In genomic region chr17:75637561-75637960, GRCh38 we compare ENCODE assay signal across 31 cellular contexts. TPM values are rescaled to one million over a fixed set of nuclear protein-coding genes. Genes with fewer than 3 reads are reported as not detected.
DNase-seq lines count a peak whose midpoint lies in the region; ATAC-seq and TF ChIP-seq lines count a peak whose summit lies in the region.
"Had no signal": no experiment of that assay in that cellular context is flagged by ENCODE, and none has a peak within 500 bp of the region (broad histone marks: within the 10 kb centered on the region; RNA-seq: fewer than 3 reads in every experiment).

No MANE protein-coding gene starts in this region.

- H3K4me3 ChIP-seq in HUES64 (ENCODE audit: low read length) = no peak overlapping the region
- no peak overlapping the region for H3K4me3 ChIP-seq in uterus
- H3K4me3 ChIP-seq: ovary, SK-N-MC, smooth muscle cell, tibial artery had no signal

- peaks cover 23% of the 10 kb centered on the region for H3K4me1 Mint-ChIP-seq in neural crest cell

- peak overlapping the region; percentile 62 for H3K27ac Mint-ChIP-seq in neural crest cell (ENCODE audit: unreplicated experiment)
- H3K27ac Mint-ChIP-seq: activated CD8-positive, alpha-beta memory T cell treated with anti-CD3 and anti-CD28 coated beads, Interleukin-2, amount 10 ng/mL, durations not matched to agents 7 days and 5 days; activated naive CD8-positive, alpha-beta T cell treated with anti-CD3 and anti-CD28 coated beads, Interleukin-2, amount 10 ng/mL, durations not matched to agents 7 days and 5 days; CD4-positive, alpha-beta memory T cell; natural killer cell treated with Interleukin-12 subunit alpha and Interleukin-12 subunit beta and Interleukin-15 and Interleukin-18, amount 100 ng/mL, for 72 hours; T-helper 17 cell had no signal

- DNase-seq in 8988T = peak; percentile 13
- DNase-seq in erythroblast (lab: John Stamatoyannopoulos, UW) = no peak
- DNase-seq in neural crest cell (ENCODE audit: low read depth, low spot score) = no peak
- DNase-seq in NCI-H146 treated with DMSO at 0.1 percent for 48 hours (lab: John Stamatoyannopoulos, UW; ENCODE audit: unreplicated experiment) = no peak
- DNase-seq in SKM-1 (lab: John Stamatoyannopoulos, UW; ENCODE audit: unreplicated experiment) = no peak
- DNase-seq in uterus = no peak
- DNase-seq: activated CD8-positive, alpha-beta memory T cell treated with anti-CD3 and anti-CD28 coated beads, Interleukin-2, amount 10 ng/mL, durations not matched to agents 7 days and 5 days; activated gamma-delta T cell; activated naive CD8-positive, alpha-beta T cell treated with anti-CD3 and anti-CD28 coated beads, Interleukin-2, amount 10 ng/mL, durations not matched to agents 7 days and 5 days; activated T-cell treated with anti-CD3 and anti-CD28 coated beads, Interleukin-2, amount 50 U/mL, for 4 hours; CD4-positive, alpha-beta memory T cell; KBM-7; NCI-H1092 treated with DMSO at 0.1 percent for 48 hours; NCI-H187; NCI-H2171 treated with DMSO at 0.1 percent for 48 hours; NCI-H524 treated with DMSO at 0.1 percent for 48 hours; OCI-M1; stimulated activated CD4-positive, alpha-beta T cell treated with anti-CD3 and anti-CD28 coated beads, Interleukin-1b, Interleukin-23, amount 100 ng/mL, for 48 hours; stimulated activated naive CD8-positive, alpha-beta T cell treated with anti-CD3 and anti-CD28 coated beads, Interleukin-15, Interleukin-2, amounts not matched to agents 100 U/mL and 50 U/mL, for 24 hours; T-helper 17 cell had no signal

- ATAC-seq in HG03045 (IDR thresholded peaks at IDR 0.05; ENCODE audit: unreplicated experiment) = no peak
- ATAC-seq: activated CD8-positive, alpha-beta memory T cell treated with anti-CD3 and anti-CD28 coated beads, Interleukin-2, amount 10 ng/mL, durations not matched to agents 7 days and 5 days; activated T-cell treated with anti-CD3 and anti-CD28 coated beads, Interleukin-2, amount 50 U/mL, for 4 hours; natural killer cell treated with Interleukin-12 subunit alpha and Interleukin-12 subunit beta and Interleukin-15 and Interleukin-18, amount 100 ng/mL, for 72 hours; stimulated activated naive CD8-positive, alpha-beta T cell treated with anti-CD3 and anti-CD28 coated beads, Interleukin-15, Interleukin-2, amounts not matched to agents 100 U/mL and 50 U/mL, for 24 hours; T-helper 17 cell had no signal

- H3K27ac ChIP-seq in HUES64 (ENCODE audit: low read depth, low read length) (no peak overlapping the region), uterus (no peak overlapping the region)
- H3K27ac ChIP-seq: ovary, SK-N-MC, tibial artery had no signal

- peaks cover 10% of the 10 kb centered on the region for H3K4me1 ChIP-seq in HUES64 (ENCODE audit: insufficient read depth, low read length)
- H3K4me1 ChIP-seq in uterus = peaks cover 0 to 8% of the 10 kb centered on the region in 2 donors

- 0 out of 2 replicates have a peak, but pooled peaks cover 2% of the 10 kb centered on the region for H3K36me3 ChIP-seq in HUES64 (ENCODE audit: insufficient read depth, low read length)
- no peaks in the 10 kb centered on the region for H3K36me3 ChIP-seq in uterus
- H3K36me3 ChIP-seq: ovary had no signal

- WGBS in HUES64 = 97% methylated on average over 7 of the region's 7 CpGs

- peak; percentile 3 for TF ChIP-seq POLR2A in erythroblast (IDR thresholded peaks at IDR 0.05; ENCODE audit: low read length)
- no peak for TF ChIP-seq POLR2A in uterus (IDR thresholded peaks at IDR 0.05)

- no peak overlapping the region for H3K4me3 Mint-ChIP-seq in neural crest cell
- H3K4me3 Mint-ChIP-seq: activated CD8-positive, alpha-beta memory T cell treated with anti-CD3 and anti-CD28 coated beads, Interleukin-2, amount 10 ng/mL, durations not matched to agents 7 days and 5 days; activated naive CD8-positive, alpha-beta T cell treated with anti-CD3 and anti-CD28 coated beads, Interleukin-2, amount 10 ng/mL, durations not matched to agents 7 days and 5 days; activated T-cell treated with anti-CD3 and anti-CD28 coated beads, Interleukin-2, amount 50 U/mL, for 4 hours; CD4-positive, alpha-beta memory T cell; central memory CD8-positive, alpha-beta T cell; natural killer cell treated with Interleukin-12 subunit alpha and Interleukin-12 subunit beta and Interleukin-15 and Interleukin-18, amount 100 ng/mL, for 72 hours; T-helper 17 cell had no signal

- H3K9me3 ChIP-seq in HUES64 (ENCODE audit: insufficient read depth, low read depth, low read length) (no peaks in the 10 kb centered on the region), uterus (no peaks in the 10 kb centered on the region)
- H3K9me3 ChIP-seq: ovary, tibial artery had no signal

- TF ChIP-seq CTCF in neural crest cell (conservative IDR thresholded peaks at IDR 0.05) (no peak), uterus (IDR thresholded peaks at IDR 0.05) (no peak)

- intact Hi-C loops in uterus (cut with DNase I; ENCODE audit: low total_unique reads) = no loop called here

- no peaks in the 10 kb centered on the region for H3K9me3 Mint-ChIP-seq in neural crest cell
- H3K9me3 Mint-ChIP-seq: activated naive CD8-positive, alpha-beta T cell treated with anti-CD3 and anti-CD28 coated beads, Interleukin-2, amount 10 ng/mL, durations not matched to agents 7 days and 5 days; activated T-cell treated with anti-CD3 and anti-CD28 coated beads, Interleukin-2, amount 50 U/mL, for 4 hours; CD4-positive, alpha-beta memory T cell; central memory CD8-positive, alpha-beta T cell; natural killer cell treated with Interleukin-12 subunit alpha and Interleukin-12 subunit beta and Interleukin-15 and Interleukin-18, amount 100 ng/mL, for 72 hours had no signal

- H3K27me3 ChIP-seq in HUES64 (ENCODE audit: insufficient read depth, low read length) (no peaks in the 10 kb centered on the region), uterus (no peaks in the 10 kb centered on the region)
- H3K27me3 ChIP-seq: ovary, tibial artery had no signal

- no peaks in the 10 kb centered on the region for H3K36me3 Mint-ChIP-seq in neural crest cell (ENCODE audit: low read depth)
- H3K36me3 Mint-ChIP-seq: activated CD8-positive, alpha-beta memory T cell treated with anti-CD3 and anti-CD28 coated beads, Interleukin-2, amount 10 ng/mL, durations not matched to agents 7 days and 5 days; activated naive CD8-positive, alpha-beta T cell treated with anti-CD3 and anti-CD28 coated beads, Interleukin-2, amount 10 ng/mL, durations not matched to agents 7 days and 5 days; natural killer cell treated with Interleukin-12 subunit alpha and Interleukin-12 subunit beta and Interleukin-15 and Interleukin-18, amount 100 ng/mL, for 72 hours had no signal

- no peaks in the 10 kb centered on the region for H3K27me3 Mint-ChIP-seq in neural crest cell (ENCODE audit: low read depth)
- H3K27me3 Mint-ChIP-seq: activated CD8-positive, alpha-beta memory T cell treated with anti-CD3 and anti-CD28 coated beads, Interleukin-2, amount 10 ng/mL, durations not matched to agents 7 days and 5 days; activated naive CD8-positive, alpha-beta T cell treated with anti-CD3 and anti-CD28 coated beads, Interleukin-2, amount 10 ng/mL, durations not matched to agents 7 days and 5 days; CD4-positive, alpha-beta memory T cell; central memory CD8-positive, alpha-beta T cell; natural killer cell treated with Interleukin-12 subunit alpha and Interleukin-12 subunit beta and Interleukin-15 and Interleukin-18, amount 100 ng/mL, for 72 hours; T-helper 17 cell had no signal

- peak overlapping the region; percentile 17; the same call in 1 of the 2 replicates for H3K9ac ChIP-seq in HUES64 (ENCODE audit: low read depth, low read length)

RNA-seq across cellular contexts. Expression of gene SMIM5, which starts 4.3 kb away (rescaled TPM):
- not detected for polyA plus RNA-seq in HUES64 (2013, experiment 1 of 2)
- polyA plus RNA-seq in HUES64 (2013, experiment 2 of 2) = not detected
- total RNA-seq in neural crest cell (0.32 TPM in 1 of 2 replicates, not detected in the other), uterus (1 to 10 TPM in 1 of 4 donors, under 1 TPM in 1, not detected in 2; 0.85 to 2.2 TPM)
- total RNA-seq: CD4-positive, alpha-beta memory T cell; Daoy; H4; lung microvascular endothelial cell had no signal
- polyA plus RNA-seq: CD4-positive, alpha-beta memory T cell had no signal

RNA-seq across cellular contexts. Expression of gene RECQL5, which starts 29.4 kb away (rescaled TPM):
- 17.7 TPM for polyA plus RNA-seq in HUES64 (2013, experiment 1 of 2)
- 21.7 TPM for polyA plus RNA-seq in HUES64 (2013, experiment 2 of 2)
- 47.3 and 47.5 TPM in 2 replicates for total RNA-seq in neural crest cell
- total RNA-seq in uterus = 10 to 100 TPM in 2 of 4 donors, 1 to 10 TPM in 1, under 1 TPM in 1; 0.59 to 22.7 (median 11.9) TPM

RNA-seq across cellular contexts. Expression of gene SAP30BP, which starts 29.6 kb away (rescaled TPM):
- polyA plus RNA-seq in HUES64 (2013, experiment 1 of 2) = 66.7 TPM
- polyA plus RNA-seq in HUES64 (2013, experiment 2 of 2) = 66.8 TPM
- total RNA-seq in neural crest cell (113 and 123 TPM in 2 replicates), uterus (10 to 100 TPM; 14.1 to 87.7 (median 64.7) TPM)

RNA-seq across cellular contexts. Expression of gene MYO15B, which starts 50.0 kb away (rescaled TPM):
- 2.6 TPM for polyA plus RNA-seq in HUES64 (2013, experiment 1 of 2)
- 8.7 TPM for polyA plus RNA-seq in HUES64 (2013, experiment 2 of 2)
- total RNA-seq in neural crest cell (23.3 and 23.7 TPM in 2 replicates), uterus (100 to 1,000 TPM; 119 to 610 (median 170) TPM)
